14 cellular contexts compared by ENCODE assay signal in genomic region chr10:79323602-79324001, GRCh38. TPM values are rescaled to one million over a fixed set of nuclear protein-coding genes. Genes with fewer than 3 reads are reported as not detected.
A peak's percentile ranks its signal among the peaks of the same experiment; 100 is the strongest.
DNase-seq lines count a peak whose midpoint lies in the region; ATAC-seq and TF ChIP-seq lines count a peak whose summit lies in the region.
"Had no signal": no experiment of that assay in that cellular context is flagged by ENCODE, and none has a peak within 500 bp of the region (broad histone marks: within the 10 kb centered on the region; RNA-seq: fewer than 3 reads in every experiment).

No MANE protein-coding gene starts in this region.

- no peaks in the 10 kb centered on the region for H4K20me1 ChIP-seq in Loucy (ENCODE audit: insufficient read depth, low read length, poor library complexity, severe bottlenecking)

- ATAC-seq in GM18858 (IDR thresholded peaks at IDR 0.05; ENCODE audit: unreplicated experiment) = no peak

- intact Hi-C loops in head of caudate nucleus (cut with DNase I) = no loop called here

- no peaks in the 10 kb centered on the region for H3K9me2 ChIP-seq in Loucy (replicated peaks; ENCODE audit: low read depth, low read length)

- H3K36me3 ChIP-seq in Loucy (ENCODE audit: insufficient read depth, low read length) (no peaks in the 10 kb centered on the region), rectal smooth muscle tissue (ENCODE audit: control insufficient read depth, insufficient read depth, low read length) (no peaks in the 10 kb centered on the region)
- H3K36me3 ChIP-seq: ascending aorta, vagina had no signal

- H3K4me2 ChIP-seq in Loucy (ENCODE audit: low read depth, low read length, poor library complexity, severe bottlenecking) = peak overlapping the region; percentile 80

- H3K79me2 ChIP-seq in Loucy (ENCODE audit: insufficient read depth, low read length) = no peaks in the 10 kb centered on the region

- H3K27me3 ChIP-seq in Loucy (ENCODE audit: insufficient read depth, low read length, poor library complexity, severe bottlenecking) = no peaks in the 10 kb centered on the region
- H3K27me3 ChIP-seq in rectal smooth muscle tissue (ENCODE audit: control insufficient read depth, insufficient read depth, low read length) = no peaks in the 10 kb centered on the region
- H3K27me3 ChIP-seq: ascending aorta, vagina had no signal

- peaks cover 15% of the 10 kb centered on the region for H3K9me3 Mint-ChIP-seq in T-helper 2 cell treated with Interferon-gamma antibody and Interleukin-4, amounts not matched to agents 5 μg/mL and 100 μg/mL, for 36 hours
- no peaks in the 10 kb centered on the region for H3K9me3 Mint-ChIP-seq in brain

- H3K4me1 ChIP-seq in Loucy (ENCODE audit: insufficient read depth, low read length, poor library complexity, severe bottlenecking) (peaks cover 89% of the 10 kb centered on the region), rectal smooth muscle tissue (ENCODE audit: control insufficient read depth, insufficient read depth, low read length) (peaks cover 4% of the 10 kb centered on the region)
- H3K4me1 ChIP-seq: ascending aorta had no signal

- H3K4me1 Mint-ChIP-seq in T-helper 2 cell treated with Interferon-gamma antibody and Interleukin-4, amounts not matched to agents 5 μg/mL and 100 μg/mL, for 36 hours (ENCODE audit: low read depth) = peaks cover 60% of the 10 kb centered on the region
- H3K4me1 Mint-ChIP-seq in brain = peaks cover 36% of the 10 kb centered on the region

- peak overlapping the region; percentile 98 for H3K27ac Mint-ChIP-seq in T-helper 2 cell treated with Interferon-gamma antibody and Interleukin-4, amounts not matched to agents 5 μg/mL and 100 μg/mL, for 36 hours
- H3K27ac Mint-ChIP-seq in brain = peak overlapping the region in 3 of 5 experiments; percentile 1 to 76 (median 27)

- DNase-seq in T-helper 2 cell treated with Interferon-gamma antibody and Interleukin-4, amounts not matched to agents 5 μg/mL and 100 μg/mL, for 36 hours (ENCODE audit: low spot score) = no peak
- DNase-seq in T-helper 2 cell = no peak
- no peak for DNase-seq in anterior cingulate cortex (lab: John Stamatoyannopoulos, UW)
- DNase-seq in head of caudate nucleus = no peak
- DNase-seq: dermis blood vessel endothelial cell, MM.1S, NCI-H748 treated with DMSO at 0.1 percent for 48 hours had no signal

- H3K4me3 ChIP-seq in Loucy (ENCODE audit: low read length, poor library complexity, severe bottlenecking) = peak overlapping the region; percentile 55
- no peak overlapping the region for H3K4me3 ChIP-seq in rectal smooth muscle tissue (ENCODE audit: low read length)
- H3K4me3 ChIP-seq: ascending aorta, vagina had no signal

- TF ChIP-seq CTCF in Loucy (conservative IDR thresholded peaks at IDR 0.05; ENCODE audit: low read length) (no peak), brain (conservative IDR thresholded peaks at IDR 0.05) (no peak)

- peak overlapping the region; percentile 75 for H3K4me3 Mint-ChIP-seq in T-helper 2 cell treated with Interferon-gamma antibody and Interleukin-4, amounts not matched to agents 5 μg/mL and 100 μg/mL, for 36 hours
- no peak overlapping the region for H3K4me3 Mint-ChIP-seq in brain

- H3K27me3 Mint-ChIP-seq in T-helper 2 cell treated with Interferon-gamma antibody and Interleukin-4, amounts not matched to agents 5 μg/mL and 100 μg/mL, for 36 hours (ENCODE audit: low read depth) = no peaks in the 10 kb centered on the region
- H3K27me3 Mint-ChIP-seq in brain = no peaks in the 10 kb centered on the region

- H3K9ac ChIP-seq in Loucy (ENCODE audit: low read depth, low read length, poor library complexity, severe bottlenecking) = peak overlapping the region; percentile 84
- no peak overlapping the region for H3K9ac ChIP-seq in rectal smooth muscle tissue (ENCODE audit: low read length)

- peaks cover 11% of the 10 kb centered on the region for H3K36me3 Mint-ChIP-seq in T-helper 2 cell treated with Interferon-gamma antibody and Interleukin-4, amounts not matched to agents 5 μg/mL and 100 μg/mL, for 36 hours (ENCODE audit: low read depth)
- no peaks in the 10 kb centered on the region for H3K36me3 Mint-ChIP-seq in brain

- H3K27ac ChIP-seq in rectal smooth muscle tissue (ENCODE audit: low read depth, low read length) = peak overlapping the region; percentile 7
- H3K27ac ChIP-seq: ascending aorta, RWPE1 had no signal

- H3F3A ChIP-seq in Loucy (ENCODE audit: low read depth) = peaks cover 17% of the 10 kb centered on the region

- H3K9me3 ChIP-seq in Loucy (ENCODE audit: insufficient read depth, low read depth, low read length) = no peaks in the 10 kb centered on the region
- H3K9me3 ChIP-seq: ascending aorta, vagina had no signal

- H2AFZ ChIP-seq in Loucy (ENCODE audit: low read length) = no peak overlapping the region

RNA-seq across cellular contexts. Expression of gene PPIF, which starts 23.7 kb away (rescaled TPM):
- 142 TPM for polyA plus RNA-seq in brain (ENCODE audit: insufficient read depth, low read depth, low replicate concordance)
